8 cellular contexts compared by ENCODE assay signal in the genomic region with DNA sequence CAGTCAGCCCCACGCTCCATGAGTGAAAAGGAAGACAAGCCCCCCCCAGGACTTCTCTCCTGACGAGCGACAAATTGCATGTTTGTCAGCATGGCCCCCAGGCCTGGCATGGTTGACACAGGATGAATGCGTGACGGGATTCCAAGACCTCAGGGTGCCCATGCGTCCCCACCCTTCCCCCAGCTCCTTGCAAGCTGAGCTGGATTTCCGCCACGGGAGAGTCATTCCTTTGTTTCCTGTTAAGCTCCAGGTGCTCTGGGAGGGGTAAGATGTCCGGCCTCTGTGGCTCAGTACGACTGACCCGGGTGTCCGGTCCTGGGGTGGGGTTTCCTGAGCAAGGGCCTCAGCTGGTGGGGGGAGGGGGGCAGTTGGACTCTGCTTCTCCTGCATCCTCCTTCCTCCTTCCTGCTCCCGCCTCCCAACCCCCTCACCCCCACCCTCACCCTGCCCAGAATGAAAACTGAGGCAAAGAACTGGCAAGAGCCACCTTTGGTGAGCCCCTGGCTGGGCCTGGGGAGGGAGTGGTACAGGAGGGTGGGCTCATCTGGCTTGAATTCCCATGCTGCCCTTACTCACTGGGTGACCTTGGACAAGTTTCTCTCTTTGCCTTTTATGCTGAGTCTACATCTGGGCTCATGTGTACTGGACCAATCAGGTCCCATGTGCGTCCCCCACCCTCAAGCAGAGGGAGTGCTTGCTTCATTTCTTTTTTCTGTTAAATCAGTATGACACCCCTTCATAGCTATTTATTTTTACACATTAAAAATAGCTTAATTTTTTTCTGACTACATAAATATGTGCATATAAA. TPM values are rescaled to one million over a fixed set of nuclear protein-coding genes. Genes with fewer than 3 reads are reported as not detected.
DNase-seq lines count a peak whose midpoint lies in the region; ATAC-seq, FAIRE-seq and TF ChIP-seq lines count a peak whose summit lies in the region.

No MANE protein-coding gene starts in this region.

- H3K27ac ChIP-seq in pancreas, result peak overlapping the region in 2 of 4 donors; percentile 3 to 13

- no peaks in the 10 kb centered on the region for H3K9me3 ChIP-seq in pancreas

- intact Hi-C loops in pancreas (cut with DNase I), result loop anchor here in 2 of 3 donors (2.0 to 5.0 kb wide), 2 partner anchors 40 to 42 kb away; no protein-coding TSS in a partner anchor

- in situ Hi-C loops in G401 (cut with HindIII; ENCODE audit: low sequenced_read_pairs), result no loop called here

- FAIRE-seq in pancreas (lab: Jason Lieb, UNC), result no peak

- 58 to 61% methylated on average over 13 to 14 of the region's 14 CpGs for WGBS in pancreas, 2 donors

- TF ChIP-seq CTCF in fibroblast of villous mesenchyme (IDR thresholded peaks at IDR 0.05; ENCODE audit: insufficient read depth, low read depth, low read length) (no peak), pancreas (IDR thresholded peaks at IDR 0.05) (no peak)

- peaks cover 0 to 3% (median 0%) of the 10 kb centered on the region in 3 donors for H3K36me3 ChIP-seq in pancreas

- H3K4me1 ChIP-seq in pancreas, result peaks cover 0 to 18% (median 3%) of the 10 kb centered on the region in 3 donors

- peak; percentile 42 for DNase-seq in DMS79 (lab: John Stamatoyannopoulos, UW)
- DNase-seq in RKO (ENCODE audit: low spot score), result peak; percentile 82
- DNase-seq in fibroblast of villous mesenchyme (ENCODE audit: low read depth), result peak; percentile 73
- DNase-seq in pancreas, result peak in 4 of 6 donors; percentile 30 to 54 (median 41)
- DNase-seq in activated T-cell treated with anti-CD3 and anti-CD28 coated beads for 4 hours, result no peak
- DNase-seq in G401 (ENCODE audit: low spot score), result no peak

- peak in 2 of 4 donors; percentile 1 to 2 for ATAC-seq in pancreas
- ATAC-seq in HG02840 (IDR thresholded peaks at IDR 0.05; ENCODE audit: low FRiP score, unreplicated experiment), result no peak
- ATAC-seq in GM21723 (IDR thresholded peaks at IDR 0.05; ENCODE audit: unreplicated experiment), result no peak

- H3K27me3 ChIP-seq in pancreas, result no peaks in the 10 kb centered on the region

- H3K4me3 ChIP-seq in fibroblast of villous mesenchyme (ENCODE audit: low read depth, low read length), result peak overlapping the region; percentile 99
- H3K4me3 ChIP-seq in pancreas, result peak overlapping the region in 1 of 4 donors; percentile 92

RNA-seq across cellular contexts. Expression of a gene that starts 2.5 kb away (rescaled TPM):
- total RNA-seq in fibroblast of villous mesenchyme, result 21.3 and 32.8 TPM in 2 replicates
- total RNA-seq in pancreas, result 1 to 10 TPM; 2.4 to 7.9 (median 2.7) TPM
- polyA plus RNA-seq in pancreas, result 1 to 10 TPM; 4.8 to 6.8 TPM
- total RNA-seq in G401 (2014; rRNA removed; shearing (Covaris generic)), result 4.6 TPM in 1 of 2 replicates, not detected in the other

RNA-seq across cellular contexts. Expression of a gene that starts 16.5 kb away (rescaled TPM):
- total RNA-seq in fibroblast of villous mesenchyme, result 47.0 and 60.9 TPM in 2 replicates
- total RNA-seq in pancreas, result 10 to 100 TPM; 16.6 to 28.0 (median 21.5) TPM
- polyA plus RNA-seq in pancreas, result 10 to 100 TPM; 11.7 to 19.6 TPM
- total RNA-seq in G401 (2014; rRNA removed; shearing (Covaris generic)), result 52.8 and 54.3 TPM in 2 replicates

RNA-seq across cellular contexts. Expression of a gene that starts 37.4 kb away (rescaled TPM):
- total RNA-seq in fibroblast of villous mesenchyme, result under 0.01 TPM in 1 of 2 replicates, not detected in the other
- under 1 TPM in 4 of 6 donors, not detected in 2; 0.06 to 0.16 (median 0.13) TPM for total RNA-seq in pancreas
- polyA plus RNA-seq in pancreas, result under 1 TPM; 0.15 to 0.68 TPM
- total RNA-seq in G401 (2014; rRNA removed; shearing (Covaris generic)), result 0.12 and 1.9 TPM in 2 replicates

RNA-seq across cellular contexts. Expression of a gene that starts 55.4 kb away (rescaled TPM):
- total RNA-seq in fibroblast of villous mesenchyme (7.1 and 12.1 TPM in 2 replicates), pancreas (1 to 10 TPM; 3.1 to 6.4 (median 4.6) TPM)
- polyA plus RNA-seq in pancreas, result 1 to 10 TPM; 6.8 to 7.5 TPM
- 10.8 and 19.4 TPM in 2 replicates for total RNA-seq in G401 (2014; rRNA removed; shearing (Covaris generic))

Comparison
In these comparisons a context has a peak if more than half of its experiments do, and no peak if none do; other contexts are left out.
1. DNase-seq: peak in DMS79 (single experiment), RKO (single experiment), fibroblast of villous mesenchyme (single experiment) and pancreas (4 of 6); none in activated T-cell treated with anti-CD3 and anti-CD28 coated beads for 4 hours (single experiment) and G401 (single experiment).